Comparison of ENCODE assay signal across 2 cellular contexts in the genomic region with DNA sequence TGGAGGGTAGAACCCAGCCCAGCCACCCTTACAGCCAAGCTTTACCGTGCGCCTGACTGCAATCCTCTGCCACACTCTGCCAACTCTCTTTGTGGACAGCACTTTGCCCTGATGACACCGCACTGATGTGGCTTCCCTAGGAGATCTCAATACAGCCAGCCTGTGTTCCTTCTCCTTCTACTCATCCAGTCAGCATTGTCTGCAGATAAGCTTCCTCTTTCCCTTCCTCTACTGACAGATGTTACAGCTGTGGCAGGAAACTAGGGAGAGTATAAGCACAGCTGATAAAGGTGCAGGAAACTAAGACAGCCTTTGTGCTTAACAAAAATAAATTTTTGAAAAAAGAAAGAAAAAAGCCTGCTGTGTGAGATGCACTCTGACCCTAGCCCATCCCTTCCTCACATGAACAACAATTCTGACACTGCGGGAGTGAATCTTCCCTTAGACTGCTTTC.
TF ChIP-seq lines count a peak whose summit lies in the region.

No MANE protein-coding gene starts in this region.

TF ChIP-seq in GM12878, 131 proteins besides CTCF, POLR2A, EP300 and RAD21:
- TF ChIP-seq, protein P1, sequence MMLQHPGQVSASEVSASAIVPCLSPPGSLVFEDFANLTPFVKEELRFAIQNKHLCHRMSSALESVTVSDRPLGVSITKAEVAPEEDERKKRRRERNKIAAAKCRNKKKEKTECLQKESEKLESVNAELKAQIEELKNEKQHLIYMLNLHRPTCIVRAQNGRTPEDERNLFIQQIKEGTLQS (IDR thresholded peaks at IDR 0.05; ENCODE audit: borderline replicate concordance, extremely low read depth, low read depth, low read length), result no peak
- 0 out of 2 replicates have a peak, but pooled peaks have one; percentile 30 for TF ChIP-seq POLR2AphosphoS5 (IDR thresholded peaks at IDR 0.05; ENCODE audit: low read length)
TF ChIP-seq in GM12878: peak in this region for 1.

TF ChIP-seq in HEK293T, 16 proteins besides CTCF, POLR2A, EP300 and RAD21:
- TF ChIP-seq HDGF (IDR thresholded peaks at IDR 0.05; ENCODE audit: borderline replicate concordance) (no peak), BHLHE40 (IDR thresholded peaks at IDR 0.05; ENCODE audit: borderline replicate concordance) (no peak), FOXM1 (IDR thresholded peaks at IDR 0.05; ENCODE audit: borderline replicate concordance) (no peak), ARNT (IDR thresholded peaks at IDR 0.05) (no peak), SP1 (IDR thresholded peaks at IDR 0.05) (no peak), SUZ12 (IDR thresholded peaks at IDR 0.05) (no peak), L3MBTL2 (conservative IDR thresholded peaks at IDR 0.05) (no peak), NFRKB (IDR thresholded peaks at IDR 0.05) (no peak), TARDBP (IDR thresholded peaks at IDR 0.05) (no peak)
- TF ChIP-seq, protein P2, sequence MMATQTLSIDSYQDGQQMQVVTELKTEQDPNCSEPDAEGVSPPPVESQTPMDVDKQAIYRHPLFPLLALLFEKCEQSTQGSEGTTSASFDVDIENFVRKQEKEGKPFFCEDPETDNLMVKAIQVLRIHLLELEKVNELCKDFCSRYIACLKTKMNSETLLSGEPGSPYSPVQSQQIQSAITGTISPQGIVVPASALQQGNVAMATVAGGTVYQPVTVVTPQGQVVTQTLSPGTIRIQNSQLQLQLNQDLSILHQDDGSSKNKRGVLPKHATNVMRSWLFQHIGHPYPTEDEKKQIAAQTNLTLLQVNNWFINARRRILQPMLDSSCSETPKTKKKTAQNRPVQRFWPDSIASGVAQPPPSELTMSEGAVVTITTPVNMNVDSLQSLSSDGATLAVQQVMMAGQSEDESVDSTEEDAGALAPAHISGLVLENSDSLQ (IDR thresholded peaks at IDR 0.05), result no peak
TF ChIP-seq in HEK293T: peak in this region for 0.
